24 cellular contexts compared by ENCODE assay signal in the genomic region with DNA sequence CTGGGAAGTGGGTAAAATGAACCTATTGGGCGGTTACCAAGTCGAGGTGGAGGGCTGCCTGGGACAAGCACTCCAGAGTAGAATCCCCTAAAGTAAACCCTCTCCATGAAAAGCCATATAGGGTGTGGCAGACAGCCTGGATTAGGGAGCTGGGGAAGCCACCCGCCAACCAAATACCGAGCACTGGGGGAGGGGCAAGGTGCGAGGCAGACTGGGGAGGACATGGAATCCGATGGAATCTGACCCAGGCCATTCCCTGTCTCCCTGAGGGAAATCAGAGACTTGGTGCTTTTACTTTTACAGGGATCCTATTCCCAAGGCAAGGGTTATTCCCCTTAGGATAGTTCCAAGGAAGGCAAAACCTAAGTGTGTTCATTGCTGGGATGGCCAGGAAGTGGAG.
"Had no signal": no experiment of that assay in that cellular context is flagged by ENCODE, and none has a peak within 500 bp of the region (broad histone marks: within the 10 kb centered on the region; RNA-seq: fewer than 3 reads in every experiment).

No MANE protein-coding gene starts in this region.

- H3K4me2 ChIP-seq: KMS-11 had no signal

- H3K4me3 ChIP-seq: K562, SJSA1, SK-N-MC had no signal

- ATAC-seq: K562, Panc1, PC-3 had no signal

- H3K4me1 ChIP-seq: SJSA1 had no signal

- H3K9ac ChIP-seq: KMS-11 had no signal

- DNase-seq: Kasumi-1, MM.1S, NCI-H1092 treated with DMSO at 0.1 percent for 48 hours, NCI-H1436, NCI-H187, NCI-H2029, NCI-H2081 treated with DMSO at 0.1 percent for 48 hours, NCI-H2171, NCI-H226, NCI-H446, NCI-H510A, NCI-H524 treated with DMSO at 0.1 percent for 48 hours, NCI-H69, NCI-H774, PC-3, SIG-M5 had no signal

- H3K27ac Mint-ChIP-seq: IgD-negative memory B cell had no signal

- H3K9me3 ChIP-seq: SJSA1 had no signal

- H3K27ac ChIP-seq: HL-60, KMS-11, RWPE1, SJSA1, SK-N-MC had no signal

- H3K36me3 Mint-ChIP-seq: IgD-negative memory B cell had no signal

- H3K9me3 Mint-ChIP-seq: IgD-negative memory B cell had no signal

- H3K36me3 ChIP-seq: SJSA1 had no signal
